In the genomic region with DNA sequence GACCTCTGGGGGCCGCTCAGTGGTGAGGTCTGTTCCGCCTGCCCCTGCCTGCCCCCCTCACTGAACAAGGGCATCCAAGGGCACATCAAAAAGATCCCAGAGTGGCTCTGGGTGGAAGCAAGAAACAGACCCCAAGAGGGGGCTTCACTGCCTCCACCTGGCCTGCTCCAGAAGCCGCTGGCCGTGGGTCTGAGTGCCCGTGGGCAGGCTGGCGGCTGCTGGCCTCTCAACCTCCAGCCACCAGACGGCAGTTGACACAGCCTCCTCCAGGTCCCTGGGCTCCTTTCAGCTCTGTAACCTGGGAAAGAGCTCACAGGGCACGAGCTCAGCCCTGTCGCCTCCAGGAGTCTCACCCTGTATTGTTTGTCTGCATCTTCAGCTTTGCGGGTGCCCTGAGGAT, we compare ENCODE assay signal across 1 cellular context.
TF ChIP-seq lines count a peak whose summit lies in the region.

No MANE protein-coding gene starts in this region.

TF ChIP-seq in HEK293, 187 proteins besides CTCF, POLR2A, EP300 and RAD21 (continued from another document):
- TF ChIP-seq, protein P1, sequence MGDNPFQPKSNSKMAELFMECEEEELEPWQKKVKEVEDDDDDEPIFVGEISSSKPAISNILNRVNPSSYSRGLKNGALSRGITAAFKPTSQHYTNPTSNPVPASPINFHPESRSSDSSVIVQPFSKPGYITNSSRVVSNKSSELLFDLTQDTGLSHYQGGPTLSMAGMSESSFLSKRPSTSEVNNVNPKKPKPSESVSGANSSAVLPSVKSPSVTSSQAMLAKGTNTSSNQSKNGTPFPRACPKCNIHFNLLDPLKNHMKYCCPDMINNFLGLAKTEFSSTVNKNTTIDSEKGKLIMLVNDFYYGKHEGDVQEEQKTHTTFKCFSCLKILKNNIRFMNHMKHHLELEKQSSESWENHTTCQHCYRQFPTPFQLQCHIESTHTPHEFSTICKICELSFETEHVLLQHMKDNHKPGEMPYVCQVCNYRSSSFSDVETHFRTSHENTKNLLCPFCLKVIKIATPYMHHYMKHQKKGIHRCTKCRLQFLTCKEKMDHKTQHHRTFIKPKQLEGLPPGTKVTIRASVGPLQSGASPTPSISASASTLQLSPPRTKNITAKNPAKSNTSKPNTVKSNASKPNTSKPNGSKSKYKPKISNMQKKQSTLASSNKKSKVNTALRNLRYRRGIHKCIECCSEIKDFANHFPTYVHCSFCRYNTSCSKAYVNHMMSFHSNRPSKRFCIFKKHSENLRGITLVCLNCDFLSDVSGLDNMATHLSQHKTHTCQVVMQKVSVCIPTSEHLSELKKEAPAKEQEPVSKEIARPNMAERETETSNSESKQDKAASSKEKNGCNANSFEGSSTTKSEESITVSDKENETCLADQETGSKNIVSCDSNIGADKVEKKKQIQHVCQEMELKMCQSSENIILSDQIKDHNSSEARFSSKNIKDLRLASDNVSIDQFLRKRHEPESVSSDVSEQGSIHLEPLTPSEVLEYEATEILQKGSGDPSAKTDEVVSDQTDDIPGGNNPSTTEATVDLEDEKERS (tag by site-specific recombination; IDR thresholded peaks at IDR 0.05): no peak
- TF ChIP-seq ZBTB48 (tag by site-specific recombination; IDR thresholded peaks at IDR 0.05) (no peak), SETDB1 (IDR thresholded peaks at IDR 0.05; ENCODE audit: insufficient read length, low read length) (no peak), ZNF24 (tag by site-specific recombination; IDR thresholded peaks at IDR 0.05) (no peak), GLIS1 (tag by site-specific recombination; IDR thresholded peaks at IDR 0.05) (peak; percentile 88), ZNF335 (tag by site-specific recombination; conservative IDR thresholded peaks at IDR 0.05) (no peak), RBAK (tag by site-specific recombination; IDR thresholded peaks at IDR 0.05) (no peak)
